15 cellular contexts compared by ENCODE assay signal in genomic region chr22:39238966-39239510, GRCh38. TPM values are rescaled to one million over a fixed set of nuclear protein-coding genes. Genes with fewer than 3 reads are reported as not detected.
DNase-seq lines count a peak whose midpoint lies in the region; ATAC-seq and TF ChIP-seq lines count a peak whose summit lies in the region.
"Had no signal": no experiment of that assay in that cellular context is flagged by ENCODE, and none has a peak within 500 bp of the region (broad histone marks: within the 10 kb centered on the region; RNA-seq: fewer than 3 reads in every experiment).

No MANE protein-coding gene starts in this region.

- H3K4me1 ChIP-seq in esophagus (ENCODE audit: control insufficient read depth in 2 of 2, insufficient read depth in 2 of 2, low read length in 1 of 2) (peaks cover 18 to 63% of the 10 kb centered on the region in 2 donors), stomach (peaks cover 96 to 100% (median 97%) of the 10 kb centered on the region in 4 donors)

- intact Hi-C loops in stomach (cut with DNase I; ENCODE audit: low total_unique reads), result loop anchor here (5.0 kb wide), 1 partner anchor 73 kb away; no protein-coding TSS in a partner anchor

- no peak overlapping the region for H3K4me3 ChIP-seq in esophagus (ENCODE audit: low read depth in 1 of 2, low read length in 2 of 2)
- no peak overlapping the region for H3K4me3 ChIP-seq in stomach

- TF ChIP-seq POLR2A in stomach (IDR thresholded peaks at IDR 0.05), result no peak

- TF ChIP-seq EP300 in stomach (IDR thresholded peaks at IDR 0.05), result no peak

- WGBS in esophagus, 2 donors, result 47 to 49% methylated on average over 12 of the region's 12 CpGs
- 47 to 71% (median 50%) methylated on average over 7 to 12 of the region's 12 CpGs for WGBS in stomach, 5 donors

- H3K27ac ChIP-seq in esophagus (ENCODE audit: low read depth in 2 of 2, low read length in 1 of 2) (peak overlapping the region; percentile 3 to 79), stomach (peak overlapping the region; percentile 33 to 86 (median 84))

- H3K27me3 ChIP-seq in esophagus (ENCODE audit: control insufficient read depth in 1 of 2, insufficient read depth in 2 of 2, low read length in 2 of 2), result peaks cover 0 to 5% of the 10 kb centered on the region in 2 donors
- H3K27me3 ChIP-seq in stomach, result peaks cover 0 to 81% (median 23%) of the 10 kb centered on the region in 3 donors

- TF ChIP-seq CTCF in stomach (IDR thresholded peaks at IDR 0.05) (no peak), GM13977 (IDR thresholded peaks at IDR 0.05; ENCODE audit: extremely low read depth, insufficient read depth, missing control alignments) (no peak)

- no peak for ATAC-seq in GM21528 (IDR thresholded peaks at IDR 0.05; ENCODE audit: low FRiP score, unreplicated experiment)
- ATAC-seq: activated CD8-positive, alpha-beta T cell treated with anti-CD3 and anti-CD28 coated beads for 36 hours; stimulated activated naive B cell treated with anti-CD40 and anti-IgM and Interleukin-4, amounts not matched to agents 10 μg/mL and 1 μg/mL and 100 μg/mL, for 72 hours had no signal

- H3K36me3 ChIP-seq in esophagus (ENCODE audit: control insufficient read depth in 2 of 2, insufficient read depth in 2 of 2, low read length in 1 of 2) (no peaks in the 10 kb centered on the region), stomach (no peaks in the 10 kb centered on the region)

- in situ Hi-C loops in GM13977 (cut with MboI; ENCODE audit: low pct_unique_long_range_greater_than_20kb, low sequenced_read_pairs, unreplicated experiment), result no loop called here

- H3K9me3 ChIP-seq in esophagus (ENCODE audit: control insufficient read depth in 2 of 2, insufficient read depth in 1 of 2, low read depth in 1 of 2, low read length in 1 of 2), result no peaks in the 10 kb centered on the region
- H3K9me3 ChIP-seq in stomach, result no peaks in the 10 kb centered on the region

- DNase-seq in DMS153 (lab: John Stamatoyannopoulos, UW) (peak; percentile 55), NCI-H748 (lab: John Stamatoyannopoulos, UW; ENCODE audit: unreplicated experiment) (peak; percentile 88), stomach (no peak), GM13977 (ENCODE audit: low spot score) (no peak), GOT3 (lab: John Stamatoyannopoulos, UW) (no peak), cerebellar nuclear complex (lab: John Stamatoyannopoulos, UW) (no peak)
- DNase-seq: activated CD8-positive, alpha-beta T cell treated with anti-CD3 and anti-CD28 coated beads for 36 hours; foreskin fibroblast; immature natural killer cell; NCI-H1048; NCI-H524; stimulated activated CD4-positive, alpha-beta T cell treated with anti-CD3 and anti-CD28 coated beads, Interleukin-4, amount 100 ng/mL, for 24 hours; stimulated activated naive B cell treated with anti-CD40 and anti-IgM and Interleukin-4, amounts not matched to agents 10 μg/mL and 1 μg/mL and 100 μg/mL, for 72 hours had no signal

RNA-seq across cellular contexts. Expression of gene PDGFB, which starts 5.7 kb away (rescaled TPM):
- 1 to 10 TPM; 1.2 to 1.8 TPM for polyA plus RNA-seq in esophagus
- 10 to 100 TPM in 2 of 5 donors, 1 to 10 TPM in 3; 1.2 to 58.5 (median 9.5) TPM for total RNA-seq in stomach
- polyA plus RNA-seq in stomach, result 1 to 10 TPM; 3.6 to 4.1 (median 3.6) TPM

Comparison
In these comparisons a context has a peak if more than half of its experiments do, and no peak if none do; other contexts are left out.
1. DNase-seq: peak in DMS153 (single experiment) and NCI-H748 (single experiment); none in stomach (single experiment), GM13977 (single experiment), GOT3 (single experiment) and cerebellar nuclear complex (0 of 2).